ENCODE assay signal across 13 cellular contexts in genomic region chr6:10696655-10697054, GRCh38. TPM values are rescaled to one million over a fixed set of nuclear protein-coding genes. Genes with fewer than 3 reads are reported as not detected.
A peak's percentile ranks its signal among the peaks of the same experiment; 100 is the strongest.
DNase-seq lines count a peak whose midpoint lies in the region; ATAC-seq, FAIRE-seq and TF ChIP-seq lines count a peak whose summit lies in the region.
"Had no signal": no experiment of that assay in that cellular context is flagged by ENCODE, and none has a peak within 500 bp of the region (broad histone marks: within the 10 kb centered on the region; RNA-seq: fewer than 3 reads in every experiment).

No MANE protein-coding gene starts in this region.

- H2AFZ ChIP-seq in KMS-11 (ENCODE audit: low read depth) (no peak overlapping the region), astrocyte (ENCODE audit: low read depth, low read length) (no peak overlapping the region), trophoblast cell (ENCODE audit: insufficient read depth, low read length, poor library complexity) (no peak overlapping the region)

- peak overlapping the region; percentile 91 for H3K4me3 Mint-ChIP-seq in activated CD4-positive, alpha-beta T cell treated with anti-CD3 and anti-CD28 coated beads, Interleukin-2, amount 10 ng/mL, durations not matched to agents 7 days and 5 days
- peak overlapping the region; percentile 97 for H3K4me3 Mint-ChIP-seq in astrocyte (ENCODE audit: unreplicated experiment)

- H3K18ac ChIP-seq in trophoblast cell (ENCODE audit: low read length): no peak overlapping the region

- no peak overlapping the region for H4K8ac ChIP-seq in trophoblast cell (ENCODE audit: low read depth, low read length)

- H3K9me3 ChIP-seq in astrocyte (ENCODE audit: insufficient read depth, low read depth, low read length): no peaks in the 10 kb centered on the region
- no peaks in the 10 kb centered on the region for H3K9me3 ChIP-seq in trophoblast cell (ENCODE audit: insufficient read depth, low read depth, low read length)
- H3K9me3 ChIP-seq: upper lobe of right lung had no signal

- H3K36me3 ChIP-seq in KMS-11 (ENCODE audit: insufficient read depth): peaks cover 3% of the 10 kb centered on the region; the same call in 1 of the 2 replicates
- H3K36me3 ChIP-seq in astrocyte (ENCODE audit: insufficient read depth, low read length): peaks cover 21% of the 10 kb centered on the region
- H3K36me3 ChIP-seq in trophoblast cell (ENCODE audit: control insufficient read depth in 1 of 2, insufficient read depth in 2 of 2, low read length in 2 of 2): peaks cover 5 to 16% of the 10 kb centered on the region in 2 experiments

- peaks cover 46% of the 10 kb centered on the region for H3K4me1 Mint-ChIP-seq in activated CD4-positive, alpha-beta T cell treated with anti-CD3 and anti-CD28 coated beads, Interleukin-2, amount 10 ng/mL, durations not matched to agents 7 days and 5 days
- peaks cover 9% of the 10 kb centered on the region for H3K4me1 Mint-ChIP-seq in astrocyte (ENCODE audit: low read depth, unreplicated experiment)

- no peak overlapping the region for H2BK5ac ChIP-seq in trophoblast cell (ENCODE audit: low read depth, low read length, poor library complexity)

- no peak overlapping the region for H2BK120ac ChIP-seq in trophoblast cell (ENCODE audit: insufficient read depth, low read length, poor library complexity)

- H4K20me1 ChIP-seq in KMS-11 (ENCODE audit: insufficient read depth) (no peaks in the 10 kb centered on the region), astrocyte (ENCODE audit: insufficient read depth, low read length) (peaks cover 4% of the 10 kb centered on the region)

- no peak overlapping the region for H3K4me3 ChIP-seq in KMS-11 (IDR thresholded peaks at IDR 0.05; ENCODE audit: insufficient read depth, low read depth, low read length)
- H3K4me3 ChIP-seq in astrocyte (ENCODE audit: insufficient read depth, low read depth, low read length): no peak overlapping the region
- H3K4me3 ChIP-seq in trophoblast cell (ENCODE audit: low read depth, low read length): no peak overlapping the region
- H3K4me3 ChIP-seq: cardiac muscle cell had no signal

- H3K4me2 ChIP-seq in KMS-11 (peak overlapping the region; percentile 88), astrocyte (ENCODE audit: low read length) (peak overlapping the region; percentile 92), trophoblast cell (ENCODE audit: low read length) (no peak overlapping the region)

- ATAC-seq in GM21717 (IDR thresholded peaks at IDR 0.05; ENCODE audit: unreplicated experiment): no peak
- ATAC-seq: left colon, upper lobe of right lung had no signal

- no peak overlapping the region for H3K14ac ChIP-seq in trophoblast cell (ENCODE audit: low read length)

- no peak for DNase-seq in activated CD4-positive, alpha-beta T cell treated with anti-CD3 and anti-CD28 coated beads, Interleukin-2, amount 10 ng/mL, durations not matched to agents 7 days and 5 days
- DNase-seq in activated CD4-positive, alpha-beta T cell treated with anti-CD3 and anti-CD28 coated beads, Interleukin-2, amount 50 U/mL, for 4 hours: no peak
- no peak for DNase-seq in astrocyte (ENCODE audit: low read depth)
- DNase-seq in trophoblast cell: no peak
- DNase-seq in H4 (ENCODE audit: low spot score): no peak
- DNase-seq in A172 (ENCODE audit: low spot score): no peak
- DNase-seq: DMS79, left colon, NCI-H446, upper lobe of right lung had no signal

- H3K27me3 Mint-ChIP-seq in activated CD4-positive, alpha-beta T cell treated with anti-CD3 and anti-CD28 coated beads, Interleukin-2, amount 10 ng/mL, durations not matched to agents 7 days and 5 days: no peaks in the 10 kb centered on the region
- H3K27me3 Mint-ChIP-seq in astrocyte (ENCODE audit: low read depth, unreplicated experiment): no peaks in the 10 kb centered on the region

- CTCF ChIA-PET in activated CD4-positive, alpha-beta T cell treated with anti-CD3 and anti-CD28 coated beads, Interleukin-2, amount 10 ng/mL, durations not matched to agents 7 days and 5 days (lab: Charles Lee): no interaction called here

- no peaks in the 10 kb centered on the region for H3K9me3 Mint-ChIP-seq in activated CD4-positive, alpha-beta T cell treated with anti-CD3 and anti-CD28 coated beads, Interleukin-2, amount 10 ng/mL, durations not matched to agents 7 days and 5 days
- H3K9me3 Mint-ChIP-seq in astrocyte (ENCODE audit: unreplicated experiment): no peaks in the 10 kb centered on the region

- peak overlapping the region; percentile 49 for H4K12ac ChIP-seq in trophoblast cell (ENCODE audit: low read depth, low read length)

- H3K27ac Mint-ChIP-seq in activated CD4-positive, alpha-beta T cell treated with anti-CD3 and anti-CD28 coated beads, Interleukin-2, amount 10 ng/mL, durations not matched to agents 7 days and 5 days: peak overlapping the region; percentile 62
- H3K27ac Mint-ChIP-seq in astrocyte (ENCODE audit: unreplicated experiment): peak overlapping the region; percentile 72

- H3K9ac ChIP-seq in KMS-11 (no peak overlapping the region; the same call in 1 of the 2 replicates), astrocyte (ENCODE audit: low read length) (peak overlapping the region; percentile 95), trophoblast cell (ENCODE audit: low read length) (no peak overlapping the region)

- TF ChIP-seq CTCF in KMS-11 (conservative IDR thresholded peaks at IDR 0.05; ENCODE audit: low read depth, low read length) (no peak), astrocyte (IDR thresholded peaks at IDR 0.05; ENCODE audit: insufficient read depth, low read depth, low read length) (no peak)

- H4K91ac ChIP-seq in trophoblast cell (ENCODE audit: low read depth, low read length): no peak overlapping the region

- no CpG with 5 or more reads among the region's 4 CpGs for WGBS in trophoblast cell (ENCODE audit: extremely low coverage, insufficient coverage, insufficient read length)

- peaks cover 9% of the 10 kb centered on the region for H3K79me1 ChIP-seq in trophoblast cell (ENCODE audit: low read length)

- POLR2A ChIA-PET in activated CD4-positive, alpha-beta T cell treated with anti-CD3 and anti-CD28 coated beads, Interleukin-2, amount 10 ng/mL, durations not matched to agents 7 days and 5 days (lab: Charles Lee): no interaction called here

- peaks cover 44% of the 10 kb centered on the region for H3K36me3 Mint-ChIP-seq in activated CD4-positive, alpha-beta T cell treated with anti-CD3 and anti-CD28 coated beads, Interleukin-2, amount 10 ng/mL, durations not matched to agents 7 days and 5 days (ENCODE audit: low read depth)
- H3K36me3 Mint-ChIP-seq in astrocyte (ENCODE audit: low read depth, unreplicated experiment): no peaks in the 10 kb centered on the region

- H2AK5ac ChIP-seq in trophoblast cell (ENCODE audit: low read length): no peak overlapping the region

- H3K79me2 ChIP-seq in KMS-11 (ENCODE audit: insufficient read depth, low read depth) (peaks cover 46% of the 10 kb centered on the region), astrocyte (ENCODE audit: insufficient read depth, low read length) (peaks cover 74% of the 10 kb centered on the region), trophoblast cell (ENCODE audit: control insufficient read depth, insufficient read depth, low read length, poor library complexity) (peaks cover 7% of the 10 kb centered on the region)

- H3K4ac ChIP-seq in trophoblast cell (ENCODE audit: low read depth, low read length): peak overlapping the region; percentile 39

- no peak for FAIRE-seq in astrocyte (lab: Jason Lieb, UNC)

- no peak overlapping the region for H2BK12ac ChIP-seq in trophoblast cell (ENCODE audit: low read length)

- no peak overlapping the region for H3K23ac ChIP-seq in trophoblast cell (ENCODE audit: low read length)

- H3K4me1 ChIP-seq in KMS-11 (ENCODE audit: low read depth, poor library complexity, severe bottlenecking) (peaks cover 34% of the 10 kb centered on the region), astrocyte (ENCODE audit: insufficient read depth, low read length) (peaks cover 16% of the 10 kb centered on the region), trophoblast cell (ENCODE audit: control insufficient read depth in 1 of 2, insufficient read depth in 2 of 2, low read length in 2 of 2) (peaks cover 0 to 4% of the 10 kb centered on the region in 2 experiments)

- H3K27me3 ChIP-seq in KMS-11 (ENCODE audit: insufficient read depth, low read depth): no peaks in the 10 kb centered on the region
- H3K27me3 ChIP-seq in astrocyte (ENCODE audit: insufficient read depth, low read length): no peaks in the 10 kb centered on the region
- H3K27me3 ChIP-seq in trophoblast cell (ENCODE audit: insufficient read depth, low read length): no peaks in the 10 kb centered on the region
- H3K27me3 ChIP-seq: cardiac muscle cell, upper lobe of right lung had no signal

- no peak overlapping the region for H3K27ac ChIP-seq in KMS-11
- no peak overlapping the region for H3K27ac ChIP-seq in astrocyte (ENCODE audit: low read depth, low read length)
- H3K27ac ChIP-seq in trophoblast cell (ENCODE audit: low read depth, low read length): no peak overlapping the region
- H3K27ac ChIP-seq: cardiac muscle cell, upper lobe of right lung had no signal

RNA-seq across cellular contexts. Expression of gene PAK1IP1, which starts 1.9 kb away (rescaled TPM):
- 10 to 100 TPM; 13.4 to 15.1 TPM for total RNA-seq in activated CD4-positive, alpha-beta T cell treated with anti-CD3 and anti-CD28 coated beads, Interleukin-2, amount 10 ng/mL, durations not matched to agents 7 days and 5 days
- 20.1 and 21.9 TPM in 2 replicates for total RNA-seq in astrocyte
- polyA plus RNA-seq in trophoblast cell (2013): 16.1 and 16.9 TPM in 2 replicates
- 26.4 and 33.2 TPM in 2 replicates for total RNA-seq in H4 (2014; rRNA removed; shearing (Covaris generic))
- total RNA-seq in A172 (2014; rRNA removed; shearing (Covaris generic)): 34.7 and 45.3 TPM in 2 replicates

RNA-seq across cellular contexts. Expression of gene C6orf52, which starts 2.2 kb away (rescaled TPM):
- 1 to 10 TPM; 1.1 to 1.9 TPM for total RNA-seq in activated CD4-positive, alpha-beta T cell treated with anti-CD3 and anti-CD28 coated beads, Interleukin-2, amount 10 ng/mL, durations not matched to agents 7 days and 5 days
- 2.3 and 2.9 TPM in 2 replicates for total RNA-seq in astrocyte
- polyA plus RNA-seq in trophoblast cell (2013): 3.5 and 4.0 TPM in 2 replicates
- 5.0 TPM in 1 of 2 replicates, not detected in the other for total RNA-seq in H4 (2014; rRNA removed; shearing (Covaris generic))
- total RNA-seq in A172 (2014; rRNA removed; shearing (Covaris generic)): 15.2 and 16.5 TPM in 2 replicates
- total RNA-seq: upper lobe of right lung had no signal

RNA-seq across cellular contexts. Expression of gene TMEM14C, which starts 26.2 kb away (rescaled TPM):
- total RNA-seq in activated CD4-positive, alpha-beta T cell treated with anti-CD3 and anti-CD28 coated beads, Interleukin-2, amount 10 ng/mL, durations not matched to agents 7 days and 5 days: 10 to 100 TPM; 65.6 to 66.6 TPM
- 128 and 134 TPM in 2 replicates for total RNA-seq in astrocyte
- polyA plus RNA-seq in trophoblast cell (2013): 200 and 206 TPM in 2 replicates
- total RNA-seq in H4 (2014; rRNA removed; shearing (Covaris generic)): 172 and 189 TPM in 2 replicates
- 312 and 395 TPM in 2 replicates for total RNA-seq in A172 (2014; rRNA removed; shearing (Covaris generic))

RNA-seq across cellular contexts. Expression of gene TMEM14B, which starts 51.0 kb away (rescaled TPM):
- total RNA-seq in activated CD4-positive, alpha-beta T cell treated with anti-CD3 and anti-CD28 coated beads, Interleukin-2, amount 10 ng/mL, durations not matched to agents 7 days and 5 days: 10 to 100 TPM; 78.3 to 83.6 TPM
- total RNA-seq in astrocyte: 52.2 and 52.8 TPM in 2 replicates
- polyA plus RNA-seq in trophoblast cell (2013): 66.2 and 69.3 TPM in 2 replicates
- 137 and 156 TPM in 2 replicates for total RNA-seq in H4 (2014; rRNA removed; shearing (Covaris generic))
- total RNA-seq in A172 (2014; rRNA removed; shearing (Covaris generic)): 240 and 245 TPM in 2 replicates
